In the genomic region with DNA sequence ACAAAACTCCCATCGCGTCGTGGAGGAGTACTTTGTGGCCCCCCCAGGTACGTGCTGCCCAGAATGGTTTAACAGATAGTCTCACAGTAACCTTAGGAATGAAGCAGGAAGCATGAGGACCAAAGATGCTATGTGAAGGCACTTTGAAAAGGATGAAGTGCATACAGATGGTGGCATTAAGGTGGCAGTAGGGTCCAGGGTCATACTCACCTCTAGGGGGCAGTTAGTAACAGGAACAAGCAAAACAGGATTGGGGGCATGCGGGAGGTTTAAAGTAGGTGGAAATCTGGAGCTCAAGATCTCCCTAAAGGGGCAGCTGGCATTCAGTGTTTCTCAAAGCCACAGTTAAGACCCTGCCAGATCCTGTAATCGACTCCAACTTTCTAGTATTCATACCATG, we compare ENCODE assay signal across 11 cellular contexts. TPM values are rescaled to one million over a fixed set of nuclear protein-coding genes. Genes with fewer than 3 reads are reported as not detected.
DNase-seq lines count a peak whose midpoint lies in the region; ATAC-seq and TF ChIP-seq lines count a peak whose summit lies in the region.
"Had no signal": no experiment of that assay in that cellular context is flagged by ENCODE, and none has a peak within 500 bp of the region (broad histone marks: within the 10 kb centered on the region; RNA-seq: fewer than 3 reads in every experiment).

No MANE protein-coding gene starts in this region.

- ATAC-seq in RWPE2 (ENCODE audit: low read depth): no peak
- no peak for ATAC-seq in foreskin keratinocyte

- WGBS in transverse colon (ENCODE audit: low coverage in 1 of 2), 2 donors: 65 to 81% methylated on average over 2 to 6 of the region's 6 CpGs

- TF ChIP-seq POLR2A in transverse colon (IDR thresholded peaks at IDR 0.05): no peak

- H3K4me1 ChIP-seq in RWPE2 (ENCODE audit: insufficient read depth, poor library complexity, severe bottlenecking): no peaks in the 10 kb centered on the region
- no peaks in the 10 kb centered on the region for H3K4me1 ChIP-seq in foreskin keratinocyte
- no peaks in the 10 kb centered on the region for H3K4me1 ChIP-seq in transverse colon
- H3K4me1 ChIP-seq: SJCRH30 had no signal

- H3K9me3 ChIP-seq in RWPE2 (ENCODE audit: severe bottlenecking) (no peaks in the 10 kb centered on the region), transverse colon (no peaks in the 10 kb centered on the region), MG63 (no peaks in the 10 kb centered on the region)
- H3K9me3 ChIP-seq: SJCRH30 had no signal

- POLR2A ChIA-PET in AG04449 (lab: Yijun Ruan, JAX): no interaction called here

- H3K27me3 ChIP-seq in RWPE2 (ENCODE audit: insufficient read depth, poor library complexity, severe bottlenecking) (no peaks in the 10 kb centered on the region), foreskin keratinocyte (no peaks in the 10 kb centered on the region), transverse colon (no peaks in the 10 kb centered on the region), MG63 (no peaks in the 10 kb centered on the region)
- H3K27me3 ChIP-seq: SJCRH30 had no signal

- TF ChIP-seq CTCF in AG04449 (IDR thresholded peaks at IDR 0.05; ENCODE audit: insufficient read depth, low read length, missing control alignments): peak; percentile 19
- peak; percentile 17 for TF ChIP-seq CTCF in GM10266 (IDR thresholded peaks at IDR 0.05; ENCODE audit: control insufficient read depth, insufficient read depth, low read depth, missing control alignments)
- peak; percentile 36 for TF ChIP-seq CTCF in RWPE2 (IDR thresholded peaks at IDR 0.05; ENCODE audit: poor library complexity, severe bottlenecking)
- peak; percentile 47 for TF ChIP-seq CTCF in foreskin keratinocyte (conservative IDR thresholded peaks at IDR 0.05)
- TF ChIP-seq CTCF in transverse colon (IDR thresholded peaks at IDR 0.05): peak in 1 of 5 experiments; percentile 3

- no peak for TF ChIP-seq EP300 in transverse colon (IDR thresholded peaks at IDR 0.05; ENCODE audit: low read depth)

- CTCF ChIA-PET in AG04449 (lab: Yijun Ruan, JAX): interaction anchor here (2.1 to 19.2 kb wide), 3 partner anchors 9 to 13 kb away, joined by 13 to 242 read pairs (median 15); a partner anchor contains a TSS

- in situ Hi-C loops in transverse colon (cut with MboI; ENCODE audit: low pct_ligation_motif_present in 1 of 4, low pct_unique_long_range_greater_than_20kb in 1 of 4, low sequenced_read_pairs in 3 of 4): no loop called here

- H3K4me3 ChIP-seq in AG04449 (ENCODE audit: low read depth, low read length): no peak overlapping the region
- H3K4me3 ChIP-seq in RWPE2 (ENCODE audit: severe bottlenecking): no peak overlapping the region
- no peak overlapping the region for H3K4me3 ChIP-seq in transverse colon
- no peak overlapping the region for H3K4me3 ChIP-seq in MG63
- H3K4me3 ChIP-seq: SJCRH30 had no signal

- DNase-seq in AG04449 (ENCODE audit: low read depth, low spot score) (no peak), GM10266 (ENCODE audit: extremely low spot score) (no peak), RWPE2 (ENCODE audit: low spot score) (no peak), foreskin keratinocyte (no peak), dedifferentiated amniotic fluid mesenchymal stem cell (ENCODE audit: extremely low spot score) (no peak), transverse colon (no peak), ecto neural progenitor cell (ENCODE audit: low spot score) (no peak), MG63 (no peak)
- DNase-seq: GOT3, occipital lobe had no signal

- intact Hi-C loops in transverse colon (cut with DNase I; ENCODE audit: low total_unique reads): no loop called here

- H3K36me3 ChIP-seq in RWPE2 (ENCODE audit: low read depth) (peaks cover 93% of the 10 kb centered on the region), transverse colon (peaks cover 0 to 35% (median 17%) of the 10 kb centered on the region in 4 donors), MG63 (peaks cover 75% of the 10 kb centered on the region)

- H3K27ac ChIP-seq in RWPE2 (ENCODE audit: poor library complexity, severe bottlenecking): no peak overlapping the region
- H3K27ac ChIP-seq in foreskin keratinocyte: no peak overlapping the region
- H3K27ac ChIP-seq in transverse colon: no peak overlapping the region
- H3K27ac ChIP-seq: SJCRH30 had no signal

RNA-seq across cellular contexts. Expression of a gene that starts 10.9 kb away (rescaled TPM):
- total RNA-seq in foreskin keratinocyte: 13.5 and 16.4 TPM in 2 replicates
- 7.9 and 9.3 TPM in 2 replicates for polyA plus RNA-seq in foreskin keratinocyte
- 10 to 100 TPM; 15.5 to 21.6 (median 19.2) TPM for total RNA-seq in transverse colon
- 14.8 and 15.5 TPM in 2 replicates for total RNA-seq in MG63 (2014; rRNA removed; shearing (Covaris generic); ENCODE audit: low replicate concordance)

RNA-seq across cellular contexts. Expression of a gene that starts 10.9 kb away (rescaled TPM):
- total RNA-seq in foreskin keratinocyte (38.9 and 39.7 TPM in 2 replicates), transverse colon (10 to 100 TPM in 3 of 4 donors, 1 to 10 TPM in 1; 7.2 to 20.9 (median 11.9) TPM)
- polyA plus RNA-seq in foreskin keratinocyte: 43.8 and 47.6 TPM in 2 replicates
- 40.3 and 41.4 TPM in 2 replicates for total RNA-seq in MG63 (2014; rRNA removed; shearing (Covaris generic); ENCODE audit: low replicate concordance)

RNA-seq across cellular contexts. Expression of a gene that starts 12.4 kb away (rescaled TPM):
- total RNA-seq in foreskin keratinocyte: 192 and 206 TPM in 2 replicates
- 229 and 256 TPM in 2 replicates for polyA plus RNA-seq in foreskin keratinocyte
- 10 to 100 TPM; 33.7 to 93.8 (median 64.5) TPM for total RNA-seq in transverse colon
- total RNA-seq in MG63 (2014; rRNA removed; shearing (Covaris generic); ENCODE audit: low replicate concordance): 332 and 366 TPM in 2 replicates

RNA-seq across cellular contexts. Expression of a gene that starts 19.2 kb away (rescaled TPM):
- 593 and 641 TPM in 2 replicates for total RNA-seq in foreskin keratinocyte
- 947 and 1,045 TPM in 2 replicates for polyA plus RNA-seq in foreskin keratinocyte
- total RNA-seq in transverse colon: 1,000 to 10,000 TPM in 2 of 4 donors, 100 to 1,000 TPM in 2; 469 to 1,865 (median 1,048) TPM
- total RNA-seq in MG63 (2014; rRNA removed; shearing (Covaris generic); ENCODE audit: low replicate concordance): 359 and 816 TPM in 2 replicates

RNA-seq across cellular contexts. Expression of a gene that starts 38.8 kb away (rescaled TPM):
- 515 and 550 TPM in 2 replicates for total RNA-seq in foreskin keratinocyte
- polyA plus RNA-seq in foreskin keratinocyte: 854 and 875 TPM in 2 replicates
- 100 to 1,000 TPM in 3 of 4 donors, 10 to 100 TPM in 1; 60.5 to 291 (median 190) TPM for total RNA-seq in transverse colon
- total RNA-seq in MG63 (2014; rRNA removed; shearing (Covaris generic); ENCODE audit: low replicate concordance): 472 and 685 TPM in 2 replicates
